In the genomic region with DNA sequence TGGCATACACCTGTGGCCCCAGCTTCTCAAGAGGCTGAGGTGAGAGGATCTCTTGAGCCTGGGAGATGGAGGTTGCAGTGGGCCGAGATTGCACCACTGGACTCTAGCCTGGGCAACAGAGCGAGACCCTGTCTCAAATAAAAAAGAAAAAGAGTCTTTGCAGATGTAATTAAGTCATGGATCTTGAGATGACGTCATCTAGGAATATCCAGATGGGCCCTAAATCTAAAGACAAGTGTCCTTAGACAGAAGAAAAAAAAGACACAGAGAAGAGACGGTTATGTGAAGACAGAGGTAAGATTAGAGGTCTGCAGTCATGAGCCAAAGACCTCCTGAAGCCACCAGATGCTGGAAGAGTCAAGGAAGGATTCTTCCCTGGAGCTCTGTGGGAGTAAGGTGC, we compare ENCODE assay signal across 21 cellular contexts.
"Had no signal": no experiment of that assay in that cellular context is flagged by ENCODE, and none has a peak within 500 bp of the region (broad histone marks: within the 10 kb centered on the region; RNA-seq: fewer than 3 reads in every experiment).

No MANE protein-coding gene starts in this region.

- DNase-seq: KBM-7, MV-4-11, NCI-H1092, NCI-H1105 treated with DMSO at 0.1 percent for 48 hours, NCI-H1417 treated with DMSO at 0.1 percent for 48 hours, NCI-H146, NCI-H1694 treated with DMSO at 0.1 percent for 48 hours, NCI-H1930, NCI-H2081 treated with DMSO at 0.1 percent for 48 hours, NCI-H2171, NCI-H226, NCI-H446, NCI-H510A, NCI-H524 treated with DMSO at 0.1 percent for 48 hours, NCI-H69, NCI-H774, RPMI8226, SHP77 treated with DMSO at 0.1 percent for 48 hours, SJCRH30 had no signal

- H3K36me3 ChIP-seq: SJCRH30 had no signal

- H3K27me3 ChIP-seq: SJCRH30 had no signal

- FAIRE-seq: RCC 7860 had no signal

- H3K27ac ChIP-seq: SJCRH30 had no signal

- ATAC-seq: SK-N-SH treated with all-trans-retinoic acid at 6 μM for 48 hours had no signal

- H3K9me3 ChIP-seq: SJCRH30 had no signal

- H3K4me3 ChIP-seq: SJCRH30 had no signal
